In genomic region chr3:49769516-49769915, GRCh38 we compare ENCODE assay signal across 18 cellular contexts. TPM values are rescaled to one million over a fixed set of nuclear protein-coding genes. Genes with fewer than 3 reads are reported as not detected.
"Had no signal": no experiment of that assay in that cellular context is flagged by ENCODE, and none has a peak within 500 bp of the region (broad histone marks: within the 10 kb centered on the region; RNA-seq: fewer than 3 reads in every experiment).

No MANE protein-coding gene starts in this region.

- H3K36me3 Mint-ChIP-seq: immature natural killer cell had no signal

- H3K9me3 Mint-ChIP-seq: central memory CD8-positive, alpha-beta T cell; immature natural killer cell; naive thymus-derived CD4-positive, alpha-beta T cell; type B pancreatic cell had no signal

- ATAC-seq: body of pancreas; lower lobe of right lung; naive thymus-derived CD4-positive, alpha-beta T cell; T-helper 17 cell had no signal

- H3K27ac ChIP-seq: body of pancreas, lower lobe of right lung, SK-N-MC had no signal

- H3K4me3 Mint-ChIP-seq: central memory CD8-positive, alpha-beta T cell; immature natural killer cell; T-helper 17 cell; type B pancreatic cell had no signal

- H3K27ac Mint-ChIP-seq: T-helper 17 cell, type B pancreatic cell had no signal

- H3K27me3 Mint-ChIP-seq: central memory CD8-positive, alpha-beta T cell; naive thymus-derived CD4-positive, alpha-beta T cell; T-helper 17 cell; type B pancreatic cell had no signal

- H3K4me3 ChIP-seq: body of pancreas, lower lobe of right lung, SK-N-MC had no signal

- DNase-seq: activated CD4-positive, alpha-beta T cell treated with anti-CD3 and anti-CD28 coated beads, Interleukin-2, amount 50 U/mL, for 4 hours; activated CD4-positive, CD25-positive, alpha-beta regulatory T cell; activated naive CD4-positive, alpha-beta T cell treated with Interleukin-2 at 50 U/mL for 16 hours; amniotic stem cell; body of pancreas; dermis blood vessel endothelial cell; immature natural killer cell; lower lobe of right lung; naive thymus-derived CD4-positive, alpha-beta T cell; posterior cingulate gyrus; small intestine; substantia nigra; T-helper 17 cell had no signal

- H3K9me3 ChIP-seq: body of pancreas, lower lobe of right lung had no signal

- H3K27me3 ChIP-seq: body of pancreas had no signal

RNA-seq across cellular contexts. Expression of gene CDHR4, which starts 30.2 kb away (rescaled TPM):
- total RNA-seq: dermis blood vessel endothelial cell, epithelial cell of proximal tubule, mononuclear cell had no signal
- polyA plus RNA-seq: immature natural killer cell; naive thymus-derived CD4-positive, alpha-beta T cell had no signal
